ENCODE assay signal across 22 cellular contexts in the genomic region with DNA sequence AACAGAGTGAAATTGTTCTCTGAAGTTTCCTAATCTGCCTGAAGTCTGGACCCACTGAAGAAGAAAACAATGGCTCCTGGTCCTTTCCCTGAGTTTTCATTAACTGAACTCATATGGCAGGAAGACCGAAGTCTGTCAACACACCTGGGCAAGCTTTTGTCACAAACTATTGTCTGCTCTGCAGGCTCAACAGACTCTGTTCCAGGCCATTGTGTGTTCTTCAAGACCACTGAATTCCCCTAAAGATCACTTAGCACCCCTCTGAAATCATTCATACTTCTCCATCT. TPM values are rescaled to one million over a fixed set of nuclear protein-coding genes. Genes with fewer than 3 reads are reported as not detected.
DNase-seq lines count a peak whose midpoint lies in the region; ATAC-seq, FAIRE-seq and TF ChIP-seq lines count a peak whose summit lies in the region.
"Had no signal": no experiment of that assay in that cellular context is flagged by ENCODE, and none has a peak within 500 bp of the region (broad histone marks: within the 10 kb centered on the region; RNA-seq: fewer than 3 reads in every experiment).

No MANE protein-coding gene starts in this region.

- H3K4me3 ChIP-seq in HepG2 (replicated peaks in 1 of 3; ENCODE audit: insufficient read depth in 1 of 3, low read depth in 2 of 3, low read length in 3 of 3) (peak overlapping the region; percentile 10 to 67 (median 26); a peak in 4 of 6 replicates), right lobe of liver (no peak overlapping the region), hepatocyte (no peak overlapping the region), subcutaneous abdominal adipose tissue (ENCODE audit: low read depth in 1 of 5, low read length in 5 of 5) (no peak overlapping the region)
- H3K4me3 ChIP-seq: GM23248 had no signal

- H3K4me1 ChIP-seq in HepG2 (ENCODE audit: insufficient read depth, low read length) (peaks cover 94% of the 10 kb centered on the region), right lobe of liver (peaks cover 2 to 46% (median 24%) of the 10 kb centered on the region in 4 donors), hepatocyte (ENCODE audit: insufficient read depth) (peaks cover 85% of the 10 kb centered on the region), subcutaneous abdominal adipose tissue (ENCODE audit: control insufficient read depth in 5 of 5, insufficient read depth in 5 of 5, low read length in 5 of 5) (peaks cover 22 to 71% (median 66%) of the 10 kb centered on the region in 5 donors)

- no peak for TF ChIP-seq RAD21 in HepG2 (CRISPR knock-in tag; IDR thresholded peaks at IDR 0.05)

- TF ChIP-seq POLR2A in HepG2 (IDR thresholded peaks at IDR 0.05; ENCODE audit: insufficient read depth in 1 of 2, low read depth in 2 of 2, low read length in 2 of 2) (no peak), right lobe of liver (IDR thresholded peaks at IDR 0.05) (no peak), GM12892 (IDR thresholded peaks at IDR 0.05; ENCODE audit: low read depth, low read length) (no peak)

- intact Hi-C loops in HepG2 (cut with micrococcal nuclease; ENCODE audit: unreplicated experiment), result no loop called here
- intact Hi-C loops in right lobe of liver (cut with DNase I), result no loop called here

- FAIRE-seq in HepG2 (lab: Jason Lieb, UNC), result peak; percentile 72
- FAIRE-seq in GM12892 (lab: Jason Lieb, UNC), result no peak
- FAIRE-seq: GM12891, GM19239, H1 had no signal

- no peaks in the 10 kb centered on the region for H3K79me2 ChIP-seq in HepG2 (ENCODE audit: insufficient read depth, low read length)
- no peaks in the 10 kb centered on the region for H3K79me2 ChIP-seq in hepatocyte

- BruUV-seq in HepG2 (replicated peaks; lab: Mats Ljungman, UMichigan), result no TSS peak

- H4K20me1 ChIP-seq in HepG2 (ENCODE audit: insufficient read depth, low read length) (no peaks in the 10 kb centered on the region), hepatocyte (ENCODE audit: insufficient read depth, poor library complexity, severe bottlenecking) (no peaks in the 10 kb centered on the region)

- H2AFZ ChIP-seq in HepG2 (ENCODE audit: low read length) (no peak overlapping the region), hepatocyte (no peak overlapping the region)
- H2AFZ ChIP-seq: GM23248 had no signal

- H3K27me3 ChIP-seq in HepG2 (ENCODE audit: control insufficient read depth in 1 of 2, insufficient read depth in 2 of 2, low read length in 2 of 2), result no peaks in the 10 kb centered on the region; a peak in 2 of 5 replicates
- H3K27me3 ChIP-seq in right lobe of liver, result no peaks in the 10 kb centered on the region
- H3K27me3 ChIP-seq in hepatocyte, result no peaks in the 10 kb centered on the region
- H3K27me3 ChIP-seq in subcutaneous abdominal adipose tissue (ENCODE audit: control insufficient read depth in 5 of 5, insufficient read depth in 4 of 5, low read length in 5 of 5), result no peaks in the 10 kb centered on the region

- H3K4me2 ChIP-seq in HepG2 (ENCODE audit: low read depth, low read length), result peak overlapping the region; percentile 97
- H3K4me2 ChIP-seq in hepatocyte, result no peak overlapping the region

- H3K9me2 ChIP-seq in hepatocyte (replicated peaks; ENCODE audit: insufficient read depth), result no peaks in the 10 kb centered on the region

- CTCF ChIA-PET in HepG2 (lab: Yijun Ruan, JAX; ENCODE audit: low intra/inter-chr PET ratio, low total read pairs), result no interaction called here

- TF ChIP-seq EP300 in HepG2 (IDR thresholded peaks at IDR 0.05; ENCODE audit: low read depth in 2 of 2, low read length in 2 of 2), result peak in 1 of 2 experiments; percentile 74; a peak in 2 of 4 replicates
- TF ChIP-seq EP300 in HepG2 (CRISPR knock-in tag; IDR thresholded peaks at IDR 0.05; ENCODE audit: borderline replicate concordance), result no peak

- TF ChIP-seq CTCF in HepG2 (CRISPR knock-in tag; IDR thresholded peaks at IDR 0.05) (no peak), right lobe of liver (IDR thresholded peaks at IDR 0.05) (no peak), hepatocyte (IDR thresholded peaks at IDR 0.05; ENCODE audit: poor library complexity) (no peak)

- no peaks in the 10 kb centered on the region for H3K36me3 ChIP-seq in HepG2 (replicated peaks in 1 of 2; ENCODE audit: control insufficient read depth in 1 of 2, insufficient read depth in 2 of 2, low read length in 2 of 2)
- no peaks in the 10 kb centered on the region for H3K36me3 ChIP-seq in right lobe of liver
- H3K36me3 ChIP-seq in hepatocyte (replicated peaks; ENCODE audit: insufficient read depth, low read depth), result no peaks in the 10 kb centered on the region
- H3K36me3 ChIP-seq in subcutaneous abdominal adipose tissue (ENCODE audit: control insufficient read depth in 5 of 5, insufficient read depth in 5 of 5, low read length in 5 of 5), result no peaks in the 10 kb centered on the region

- H3K27ac ChIP-seq in HepG2 (ENCODE audit: extremely low read length, insufficient read depth, low read length), result peak overlapping the region; percentile 45
- no peak overlapping the region for H3K27ac ChIP-seq in right lobe of liver
- peak overlapping the region; percentile 99 for H3K27ac ChIP-seq in hepatocyte
- H3K27ac ChIP-seq in subcutaneous abdominal adipose tissue (ENCODE audit: low read depth, low read length), result peak overlapping the region; percentile 91
- H3K27ac ChIP-seq: GM23248 had no signal

- H3K9ac ChIP-seq in HepG2 (ENCODE audit: insufficient read depth, low read depth, low read length) (peak overlapping the region; percentile 36), subcutaneous abdominal adipose tissue (ENCODE audit: low read length in 5 of 5) (peak overlapping the region in 1 of 5 donors; percentile 68)
- H3K9ac ChIP-seq: GM23248 had no signal

- ATAC-seq in HepG2 (peak; percentile 2; the same call in 2 of the 3 replicates), right lobe of liver (no peak), GM18909 (IDR thresholded peaks at IDR 0.05; ENCODE audit: poor library complexity, unreplicated experiment) (no peak)

- POLR2A ChIA-PET in HepG2 (lab: Yijun Ruan, JAX), result interaction anchor here (0.7 to 1.7 kb wide), 6 partner anchors 8 to 36 kb away, joined by 3 to 7 read pairs (median 4); no protein-coding TSS in a partner anchor

- peak; percentile 83 for DNase-seq in HepG2 (ENCODE audit: low spot score)
- no peak for DNase-seq in right lobe of liver
- DNase-seq in hepatocyte (ENCODE audit: low spot score), result no peak
- DNase-seq in T-helper 2 cell, result no peak
- no peak for DNase-seq in GM12892 (ENCODE audit: insufficient read length)
- DNase-seq: 8988T; C1 segment of cervical spinal cord; Calu3; CD4-positive, alpha-beta memory T cell; COR-L47; DMS53; DMS79 treated with DMSO at 0.1 percent for 48 hours; GF-D8; GM23248; H7; HCEC 1CT had no signal

- WGBS in HepG2 (ENCODE audit: low lambda C conversion rate), result 8% methylated on average over 1 of the region's 1 CpG
- WGBS in right lobe of liver (ENCODE audit: insufficient coverage, low coverage, low lambda C conversion rate, missing lambda C conversion rate), result 100% methylated on average over 1 of the region's 1 CpG
- 73% methylated on average over 1 of the region's 1 CpG for WGBS in hepatocyte (ENCODE audit: low lambda C conversion rate, missing lambda C conversion rate)

- H3K9me3 ChIP-seq in HepG2 (ENCODE audit: low read length) (peaks cover 12% of the 10 kb centered on the region), right lobe of liver (no peaks in the 10 kb centered on the region), hepatocyte (ENCODE audit: low read depth) (no peaks in the 10 kb centered on the region), subcutaneous abdominal adipose tissue (ENCODE audit: control insufficient read depth in 5 of 5, low read length in 5 of 5) (no peaks in the 10 kb centered on the region)

- in situ Hi-C loops in HepG2 (cut with HindIII; ENCODE audit: extremely low pct_ligation_motif_present, low pct_unique_long_range_greater_than_20kb), result no loop called here

RNA-seq across cellular contexts. Expression of a gene that starts 6.6 kb away (rescaled TPM):
- total RNA-seq in HepG2 (2016; rRNA removed; fragmentation: Illumina TruSeq; extraction: Trizol), result 23.7 and 37.7 TPM in 2 replicates
- 28.9 and 37.4 TPM in 2 replicates for total RNA-seq in HepG2 (2016; cell fraction: cytosol; rRNA removed; fragmentation: Illumina TruSeq; extraction: Trizol; ENCODE audit: low read depth)
- total RNA-seq in HepG2 (2016; cell fraction: insoluble cytoplasmic fraction; rRNA removed; fragmentation: Illumina TruSeq; extraction: Trizol), result 22.3 and 38.3 TPM in 2 replicates
- total RNA-seq in HepG2 (2016; cell fraction: membrane; rRNA removed; fragmentation: Illumina TruSeq; extraction: Trizol), result 42.2 and 48.4 TPM in 2 replicates
- 34.2 and 36.8 TPM in 2 replicates for total RNA-seq in HepG2 (2016; cell fraction: nucleus; rRNA removed; fragmentation: Illumina TruSeq; extraction: Trizol)
- polyA plus RNA-seq in HepG2 (2011; rRNA removed), result 115 and 141 TPM in 2 replicates
- 117 and 121 TPM in 2 replicates for polyA plus RNA-seq in HepG2 (2011; cell fraction: cytosol; rRNA removed)
- polyA plus RNA-seq in HepG2 (2011; cell fraction: nucleus; rRNA removed), result 112 and 119 TPM in 2 replicates
- 79.4 and 99.6 TPM in 2 replicates for polyA plus RNA-seq in HepG2 (2012)
- 35.8 and 51.6 TPM in 2 replicates for polyA plus RNA-seq in HepG2 (2016; cell fraction: cytosol; fragmentation: Illumina TruSeq; extraction: Trizol; ENCODE audit: low read depth)
- 29.9 and 33.6 TPM in 2 replicates for polyA plus RNA-seq in HepG2 (2016; cell fraction: insoluble cytoplasmic fraction; fragmentation: Illumina TruSeq; extraction: Trizol; ENCODE audit: low read depth)
- 42.8 and 53.0 TPM in 2 replicates for polyA plus RNA-seq in HepG2 (2016; cell fraction: membrane; fragmentation: Illumina TruSeq; extraction: Trizol; ENCODE audit: low read depth)
- polyA plus RNA-seq in HepG2 (2016; cell fraction: nucleus; fragmentation: Illumina TruSeq; extraction: Trizol; ENCODE audit: insufficient read depth, low read depth), result 58.5 and 61.9 TPM in 2 replicates
- polyA minus RNA-seq in HepG2 (2011; rRNA and poly(A)+ RNA removed; ENCODE audit: low replicate concordance), result 8.6 and 130 TPM in 2 replicates
- 23.8 and 26.3 TPM in 2 replicates for polyA minus RNA-seq in HepG2 (2011; cell fraction: cytosol; rRNA and poly(A)+ RNA removed)
- 72.6 and 73.7 TPM in 2 replicates for polyA minus RNA-seq in HepG2 (2011; cell fraction: nucleus; rRNA and poly(A)+ RNA removed)
- total RNA-seq in right lobe of liver, result 10 to 100 TPM; 37.3 to 96.6 (median 73.5) TPM
- total RNA-seq in hepatocyte, result 52.6 TPM in 2 replicates
- polyA plus RNA-seq in hepatocyte, result 89.9 and 123 TPM in 2 replicates
- 0.30 TPM for polyA plus RNA-seq in GM12892 (2012; ENCODE audit: missing spikeins)
- total RNA-seq: Daoy, GM23248 had no signal
- polyA plus RNA-seq: CD4-positive, alpha-beta memory T cell had no signal

RNA-seq across cellular contexts. Expression of a gene that starts 58.3 kb away (rescaled TPM):
- total RNA-seq in HepG2 (2016; rRNA removed; fragmentation: Illumina TruSeq; extraction: Trizol) (659 and 853 TPM in 2 replicates), right lobe of liver (100 to 1,000 TPM; 132 to 314 (median 191) TPM), hepatocyte (272 TPM in 2 replicates)
- total RNA-seq in HepG2 (2016; cell fraction: cytosol; rRNA removed; fragmentation: Illumina TruSeq; extraction: Trizol; ENCODE audit: low read depth), result 310 and 434 TPM in 2 replicates
- total RNA-seq in HepG2 (2016; cell fraction: insoluble cytoplasmic fraction; rRNA removed; fragmentation: Illumina TruSeq; extraction: Trizol), result 674 and 918 TPM in 2 replicates
- 378 and 472 TPM in 2 replicates for total RNA-seq in HepG2 (2016; cell fraction: membrane; rRNA removed; fragmentation: Illumina TruSeq; extraction: Trizol)
- 241 and 297 TPM in 2 replicates for total RNA-seq in HepG2 (2016; cell fraction: nucleus; rRNA removed; fragmentation: Illumina TruSeq; extraction: Trizol)
- polyA plus RNA-seq in HepG2 (2011; rRNA removed) (330 and 331 TPM in 2 replicates), hepatocyte (675 and 755 TPM in 2 replicates)
- 381 and 407 TPM in 2 replicates for polyA plus RNA-seq in HepG2 (2011; cell fraction: cytosol; rRNA removed)
- 73.2 and 81.0 TPM in 2 replicates for polyA plus RNA-seq in HepG2 (2011; cell fraction: nucleus; rRNA removed)
- polyA plus RNA-seq in HepG2 (2012), result 321 and 573 TPM in 2 replicates
- 519 and 818 TPM in 2 replicates for polyA plus RNA-seq in HepG2 (2016; cell fraction: cytosol; fragmentation: Illumina TruSeq; extraction: Trizol; ENCODE audit: low read depth)
- 1,321 and 1,540 TPM in 2 replicates for polyA plus RNA-seq in HepG2 (2016; cell fraction: insoluble cytoplasmic fraction; fragmentation: Illumina TruSeq; extraction: Trizol; ENCODE audit: low read depth)
- polyA plus RNA-seq in HepG2 (2016; cell fraction: membrane; fragmentation: Illumina TruSeq; extraction: Trizol; ENCODE audit: low read depth), result 517 and 687 TPM in 2 replicates
- 644 and 685 TPM in 2 replicates for polyA plus RNA-seq in HepG2 (2016; cell fraction: nucleus; fragmentation: Illumina TruSeq; extraction: Trizol; ENCODE audit: insufficient read depth, low read depth)
- 87.2 and 175 TPM in 2 replicates for polyA minus RNA-seq in HepG2 (2011; rRNA and poly(A)+ RNA removed; ENCODE audit: low replicate concordance)
- polyA minus RNA-seq in HepG2 (2011; cell fraction: cytosol; rRNA and poly(A)+ RNA removed), result 58.8 and 65.3 TPM in 2 replicates
- 84.6 and 100.0 TPM in 2 replicates for polyA minus RNA-seq in HepG2 (2011; cell fraction: nucleus; rRNA and poly(A)+ RNA removed)
- polyA plus RNA-seq in GM12892 (2012; ENCODE audit: missing spikeins), result 607 TPM

RNA-seq across cellular contexts. Expression of a gene that starts 58.4 kb away (rescaled TPM):
- total RNA-seq in HepG2 (2016; rRNA removed; fragmentation: Illumina TruSeq; extraction: Trizol) (8.5 TPM in 2 replicates), right lobe of liver (1 to 10 TPM; 2.6 to 5.5 (median 3.5) TPM), hepatocyte (11.3 and 16.6 TPM in 2 replicates)
- 4.1 and 6.0 TPM in 2 replicates for total RNA-seq in HepG2 (2016; cell fraction: cytosol; rRNA removed; fragmentation: Illumina TruSeq; extraction: Trizol; ENCODE audit: low read depth)
- 8.0 and 10.5 TPM in 2 replicates for total RNA-seq in HepG2 (2016; cell fraction: insoluble cytoplasmic fraction; rRNA removed; fragmentation: Illumina TruSeq; extraction: Trizol)
- total RNA-seq in HepG2 (2016; cell fraction: membrane; rRNA removed; fragmentation: Illumina TruSeq; extraction: Trizol), result 5.2 and 6.1 TPM in 2 replicates
- total RNA-seq in HepG2 (2016; cell fraction: nucleus; rRNA removed; fragmentation: Illumina TruSeq; extraction: Trizol), result 4.3 and 7.4 TPM in 2 replicates
- polyA plus RNA-seq in HepG2 (2011; rRNA removed) (6.5 and 7.7 TPM in 2 replicates), hepatocyte (17.6 and 18.3 TPM in 2 replicates)
- 1.7 and 3.8 TPM in 2 replicates for polyA plus RNA-seq in HepG2 (2011; cell fraction: cytosol; rRNA removed)
- 1.0 and 1.4 TPM in 2 replicates for polyA plus RNA-seq in HepG2 (2011; cell fraction: nucleus; rRNA removed)
- polyA plus RNA-seq in HepG2 (2012), result 5.3 and 7.3 TPM in 2 replicates
- 5.1 and 5.7 TPM in 2 replicates for polyA plus RNA-seq in HepG2 (2016; cell fraction: cytosol; fragmentation: Illumina TruSeq; extraction: Trizol; ENCODE audit: low read depth)
- 11.9 and 12.5 TPM in 2 replicates for polyA plus RNA-seq in HepG2 (2016; cell fraction: insoluble cytoplasmic fraction; fragmentation: Illumina TruSeq; extraction: Trizol; ENCODE audit: low read depth)
- 4.6 and 5.4 TPM in 2 replicates for polyA plus RNA-seq in HepG2 (2016; cell fraction: membrane; fragmentation: Illumina TruSeq; extraction: Trizol; ENCODE audit: low read depth)
- polyA plus RNA-seq in HepG2 (2016; cell fraction: nucleus; fragmentation: Illumina TruSeq; extraction: Trizol; ENCODE audit: insufficient read depth, low read depth), result 3.6 and 7.1 TPM in 2 replicates
- polyA minus RNA-seq in HepG2 (2011; rRNA and poly(A)+ RNA removed; ENCODE audit: low replicate concordance), result 0.96 and 1.4 TPM in 2 replicates
- 1.5 and 1.8 TPM in 2 replicates for polyA minus RNA-seq in HepG2 (2011; cell fraction: cytosol; rRNA and poly(A)+ RNA removed)
- 3.7 and 4.2 TPM in 2 replicates for polyA minus RNA-seq in HepG2 (2011; cell fraction: nucleus; rRNA and poly(A)+ RNA removed)
- polyA plus RNA-seq in GM12892 (2012; ENCODE audit: missing spikeins), result 19.7 TPM

Comparison
In these comparisons a context has a peak if more than half of its experiments do, and no peak if none do; other contexts are left out.
1. H3K27ac ChIP-seq: peak in HepG2 (single experiment), hepatocyte (single experiment) and subcutaneous abdominal adipose tissue (single experiment); none in right lobe of liver (0 of 3).
2. H3K4me3 ChIP-seq: peak in HepG2 (3 of 3); none in right lobe of liver (0 of 3), hepatocyte (single experiment) and subcutaneous abdominal adipose tissue (0 of 5).